In the genomic region with DNA sequence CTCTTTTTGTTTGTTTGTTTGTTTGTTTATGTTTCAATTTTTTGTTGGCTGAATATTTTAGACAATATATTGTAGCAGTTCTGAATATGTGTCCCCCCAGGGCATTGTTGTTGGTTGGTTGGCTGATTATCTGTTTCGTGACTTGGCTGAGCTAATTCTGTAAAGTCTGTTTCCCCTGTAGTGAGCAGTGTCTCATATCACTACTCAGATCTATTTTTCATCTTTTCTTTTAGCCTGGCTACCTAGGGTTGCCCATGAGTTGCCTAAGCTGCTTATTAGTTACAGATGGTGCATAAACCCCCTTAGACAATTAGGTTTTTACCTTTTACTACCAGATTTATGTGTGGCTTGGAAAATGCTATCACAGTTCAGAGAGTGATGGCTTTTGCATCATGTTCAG, we compare ENCODE assay signal across 22 cellular contexts. TPM values are rescaled to one million over a fixed set of nuclear protein-coding genes. Genes with fewer than 3 reads are reported as not detected.
DNase-seq lines count a peak whose midpoint lies in the region; ATAC-seq, FAIRE-seq and TF ChIP-seq lines count a peak whose summit lies in the region.
"Had no signal": no experiment of that assay in that cellular context is flagged by ENCODE, and none has a peak within 500 bp of the region (broad histone marks: within the 10 kb centered on the region; RNA-seq: fewer than 3 reads in every experiment).

No MANE protein-coding gene starts in this region.

- CTCF ChIA-PET in GM12878 (lab: Yijun Ruan, JAX) (interaction anchor here (1.9 to 3.4 kb wide), 2 partner anchors 15 to 22 kb away, joined by 6 to 13 read pairs; no protein-coding TSS in a partner anchor), PC-9 (lab: Charles Lee) (interaction anchor here (0.8 kb wide), 1 partner anchor 27 kb away, joined by 3 read pairs; no protein-coding TSS in a partner anchor)

- peaks cover 43% of the 10 kb centered on the region for H3F3A ChIP-seq in PC-9 (ENCODE audit: insufficient read depth, low read depth)

- no TSS peak for BruUV-seq in GM12878 (replicated peaks; lab: Mats Ljungman, UMichigan)
- BruUV-seq in PC-9 (replicated peaks; lab: Mats Ljungman, UMichigan), result no TSS peak

- DNase-seq in GM12864 (ENCODE audit: low read depth), result peak; percentile 37
- DNase-seq in GM12878 (ENCODE audit: low read depth, low spot score), result no peak
- DNase-seq in stimulated activated effector memory CD8-positive, alpha-beta T cell treated with anti-CD3 and anti-CD28 coated beads, Interleukin-12 subunit alpha, Interleukin-12 subunit beta, amount 100 ng/mL, for 72 hours (ENCODE audit: low spot score in 2 of 2), result no peak
- DNase-seq in PC-9, result no peak
- DNase-seq in NCI-H345 treated with DMSO at 0.1 percent for 48 hours (lab: John Stamatoyannopoulos, UW; ENCODE audit: unreplicated experiment), result no peak
- no peak for DNase-seq in upper lobe of left lung
- DNase-seq in epidermal melanocyte (ENCODE audit: insufficient read length, low spot score), result no peak
- DNase-seq: CD4-positive, CD25-positive, alpha-beta regulatory T cell; DMS 273 treated with DMSO at 0.1 percent for 48 hours; NCI-H1694 treated with DMSO at 0.1 percent for 48 hours; NCI-H2081 treated with DMSO at 0.1 percent for 48 hours; NCI-H2171 treated with DMSO at 0.1 percent for 48 hours; NCI-H446; NCI-H526 treated with DMSO at 0.1 percent for 48 hours; OCI-M1; RPMI8226; SHP77; T-helper 1 cell had no signal

- peaks cover 3 to 5% of the 10 kb centered on the region in 2 experiments; a peak in 3 of 4 replicates for H3K36me3 ChIP-seq in GM12878 (ENCODE audit: control insufficient read depth in 2 of 2, insufficient read depth in 2 of 2, low read length in 1 of 2)
- H3K36me3 ChIP-seq in PC-9 (ENCODE audit: low read depth), result no peaks in the 10 kb centered on the region
- H3K36me3 ChIP-seq in upper lobe of left lung, result no peaks in the 10 kb centered on the region
- H3K36me3 ChIP-seq: HAP-1 had no signal

- H3K4me2 ChIP-seq in GM12878 (ENCODE audit: control insufficient read depth, insufficient read depth) (0 out of 2 replicates have a peak overlapping the region, but pooled peaks have one; percentile 39), PC-9 (no peak overlapping the region)
- H3K4me2 ChIP-seq: GM23338 had no signal

- no peak for TF ChIP-seq EP300 in GM12878 (IDR thresholded peaks at IDR 0.05; ENCODE audit: borderline replicate concordance in 1 of 2, control insufficient read depth in 1 of 2, low read depth in 2 of 2, low read length in 2 of 2)
- TF ChIP-seq EP300 in upper lobe of left lung (IDR thresholded peaks at IDR 0.05), result no peak

- H3K27ac ChIP-seq in GM12878 (ENCODE audit: control insufficient read depth, insufficient read depth), result peak overlapping the region; percentile 40; the same call in 1 of the 2 replicates
- no peak overlapping the region for H3K27ac ChIP-seq in PC-9
- H3K27ac ChIP-seq in upper lobe of left lung, result no peak overlapping the region

- H3K79me2 ChIP-seq in GM12878 (ENCODE audit: control insufficient read depth, insufficient read depth, low read length) (peaks cover 14% of the 10 kb centered on the region), PC-9 (ENCODE audit: low read depth) (no peaks in the 10 kb centered on the region)

- H2AFZ ChIP-seq in GM12878 (ENCODE audit: control insufficient read depth, low read depth, low read length) (no peak overlapping the region), PC-9 (no peak overlapping the region)
- H2AFZ ChIP-seq: GM23338 had no signal

- H4K20me1 ChIP-seq in GM12878 (ENCODE audit: control insufficient read depth, insufficient read depth) (no peaks in the 10 kb centered on the region), PC-9 (ENCODE audit: insufficient read depth) (no peaks in the 10 kb centered on the region)

- intact Hi-C loops in GM12878 (cut with micrococcal nuclease; ENCODE audit: unreplicated experiment) (no loop called here), PC-9 (cut with micrococcal nuclease; ENCODE audit: unreplicated experiment) (no loop called here)

- WGBS in GM12878 (ENCODE audit: insufficient coverage, insufficient replicate concordance, low lambda C conversion rate, missing lambda C conversion rate), result 0% methylated on average over 1 of the region's 1 CpG
- WGBS in upper lobe of left lung, 2 donors, result 90 to 96% methylated on average over 1 of the region's 1 CpG

- peaks cover 20% of the 10 kb centered on the region for H3K4me1 ChIP-seq in GM12878 (ENCODE audit: control insufficient read depth, insufficient read depth, low read length)
- H3K4me1 ChIP-seq in PC-9 (replicated peaks; ENCODE audit: insufficient read depth), result peaks cover 40% of the 10 kb centered on the region
- H3K4me1 ChIP-seq in upper lobe of left lung, result peaks cover 12 to 23% (median 17%) of the 10 kb centered on the region in 4 donors
- H3K4me1 ChIP-seq: HAP-1 had no signal

- no peaks in the 10 kb centered on the region for H3K9me2 ChIP-seq in PC-9 (ENCODE audit: insufficient read depth)

- TF ChIP-seq POLR2A in GM12878 (IDR thresholded peaks at IDR 0.05; ENCODE audit: low read depth, low read length) (no peak), upper lobe of left lung (IDR thresholded peaks at IDR 0.05) (no peak)

- H3K4me3 ChIP-seq in GM12864 (ENCODE audit: low read depth, low read length), result no peak overlapping the region; the same call in 1 of the 2 replicates
- H3K4me3 ChIP-seq in GM12878, result peak overlapping the region; percentile 2
- H3K4me3 ChIP-seq in PC-9, result no peak overlapping the region
- H3K4me3 ChIP-seq in upper lobe of left lung, result no peak overlapping the region
- H3K4me3 ChIP-seq: GM23338, HAP-1 had no signal

- H3K27ac Mint-ChIP-seq in stimulated activated effector memory CD8-positive, alpha-beta T cell treated with anti-CD3 and anti-CD28 coated beads, Interleukin-12 subunit alpha, Interleukin-12 subunit beta, amount 100 ng/mL, for 72 hours, result no peak overlapping the region
- H3K27ac Mint-ChIP-seq: GM23338, IgD-negative memory B cell had no signal

- SMC1A ChIA-PET in GM12878 (lab: Charles Lee; ENCODE audit: uncharacterized antibody, unreplicated experiment), result interaction anchor here (0.7 to 0.9 kb wide), 2 partner anchors 23 to 35 kb away, joined by 3 read pairs; no protein-coding TSS in a partner anchor

- TF ChIP-seq RAD21 in GM12878 (IDR thresholded peaks at IDR 0.05; ENCODE audit: insufficient read depth, low read depth, low read length), result no peak

- H3K9ac ChIP-seq in GM12878 (ENCODE audit: control insufficient read depth, insufficient read depth, low read length), result no peak overlapping the region

- RAD21 ChIA-PET in GM12878 (lab: Charles Lee; ENCODE audit: unreplicated experiment), result interaction anchor here (1.0 to 2.6 kb wide), 2 partner anchors 17 to 23 kb away, joined by 3 to 9 read pairs; no protein-coding TSS in a partner anchor

- ATAC-seq in HG02610 (IDR thresholded peaks at IDR 0.05; ENCODE audit: unreplicated experiment) (peak; percentile 41), GM12878 (peak; percentile 84), upper lobe of left lung (ENCODE audit: low FRiP score in 2 of 2) (no peak)
- ATAC-seq in stimulated activated effector memory CD8-positive, alpha-beta T cell treated with anti-CD3 and anti-CD28 coated beads, Interleukin-12 subunit alpha, Interleukin-12 subunit beta, amount 100 ng/mL, for 72 hours, result peak; percentile 68
- ATAC-seq: GM23338 had no signal

- H3K9me3 ChIP-seq in GM12878 (replicated peaks; ENCODE audit: control insufficient read depth, insufficient read depth, low read length) (peaks cover 2% of the 10 kb centered on the region; the same call in 2 of the 3 replicates), PC-9 (ENCODE audit: insufficient read depth, low read depth) (peaks cover 6% of the 10 kb centered on the region), upper lobe of left lung (no peaks in the 10 kb centered on the region)
- H3K9me3 ChIP-seq: HAP-1 had no signal

- peaks cover 3% of the 10 kb centered on the region for H3K9me3 Mint-ChIP-seq in stimulated activated effector memory CD8-positive, alpha-beta T cell treated with anti-CD3 and anti-CD28 coated beads, Interleukin-12 subunit alpha, Interleukin-12 subunit beta, amount 100 ng/mL, for 72 hours
- H3K9me3 Mint-ChIP-seq: GM23338 had no signal

- no peak for FAIRE-seq in GM12878 (lab: Jason Lieb, UNC)

- POLR2A ChIA-PET in GM12878 (lab: Charles Lee), result no interaction called here
- POLR2A ChIA-PET in PC-9 (lab: Charles Lee; ENCODE audit: unreplicated experiment), result interaction anchor here (0.6 kb wide), 1 partner anchor 195 kb away, joined by 7 read pairs; no protein-coding TSS in a partner anchor

- in situ Hi-C loops in GM12878 (cut with MboI), result no loop called here

- no peak for TF ChIP-seq CTCF in GM12864 (IDR thresholded peaks at IDR 0.05; ENCODE audit: low read depth, low read length, missing control alignments)
- TF ChIP-seq CTCF in GM12878 (IDR thresholded peaks at IDR 0.05 in 2 of 3, conservative IDR thresholded peaks at IDR 0.05 in 1 of 3; ENCODE audit: control insufficient read depth in 2 of 3, extremely low read depth in 1 of 3, insufficient read depth in 1 of 3, low read depth in 3 of 3, low read length in 3 of 3), result no peak
- TF ChIP-seq CTCF in PC-9 (conservative IDR thresholded peaks at IDR 0.05), result no peak
- no peak for TF ChIP-seq CTCF in upper lobe of left lung (IDR thresholded peaks at IDR 0.05)

- H3K4me3 Mint-ChIP-seq in stimulated activated effector memory CD8-positive, alpha-beta T cell treated with anti-CD3 and anti-CD28 coated beads, Interleukin-12 subunit alpha, Interleukin-12 subunit beta, amount 100 ng/mL, for 72 hours, result no peak overlapping the region
- H3K4me3 Mint-ChIP-seq: CD4-positive, CD25-positive, alpha-beta regulatory T cell; GM23338; IgD-negative memory B cell had no signal

- no peaks in the 10 kb centered on the region for H3K36me3 Mint-ChIP-seq in stimulated activated effector memory CD8-positive, alpha-beta T cell treated with anti-CD3 and anti-CD28 coated beads, Interleukin-12 subunit alpha, Interleukin-12 subunit beta, amount 100 ng/mL, for 72 hours
- H3K36me3 Mint-ChIP-seq: CD4-positive, CD25-positive, alpha-beta regulatory T cell; IgD-negative memory B cell had no signal

- no peaks in the 10 kb centered on the region for H3K27me3 ChIP-seq in GM12878 (replicated peaks in 1 of 2; ENCODE audit: control insufficient read depth in 2 of 2, insufficient read depth in 2 of 2, low read length in 1 of 2)
- H3K27me3 ChIP-seq in PC-9 (ENCODE audit: insufficient read depth, low read depth), result no peaks in the 10 kb centered on the region
- no peaks in the 10 kb centered on the region for H3K27me3 ChIP-seq in upper lobe of left lung

- H3K4me1 Mint-ChIP-seq in stimulated activated effector memory CD8-positive, alpha-beta T cell treated with anti-CD3 and anti-CD28 coated beads, Interleukin-12 subunit alpha, Interleukin-12 subunit beta, amount 100 ng/mL, for 72 hours, result no peaks in the 10 kb centered on the region

RNA-seq across cellular contexts. Expression of gene CFAP57, which starts 32.3 kb away (rescaled TPM):
- total RNA-seq in GM12878 (2013; cell fraction: nucleolus; rRNA removed), result 11.4 and 13.2 TPM in 2 replicates
- 0.54 and 0.56 TPM in 2 replicates for total RNA-seq in GM12878 (2014; rRNA removed)
- 0.88 and 1.4 TPM in 2 replicates for total RNA-seq in GM12878 (2014; rRNA removed; fragmentation: Illumina TruSeq; extraction: Trizol)
- 0.77 and 1.2 TPM in 2 replicates for total RNA-seq in GM12878 (2021)
- polyA plus RNA-seq in GM12878 (2011; ENCODE audit: low read depth), result 1.9 TPM
- 4.8 and 6.2 TPM in 2 replicates for polyA plus RNA-seq in GM12878 (2011; rRNA removed)
- polyA plus RNA-seq in GM12878 (2011; cell fraction: cytosol; rRNA removed), result 2.8 and 3.3 TPM in 2 replicates
- 6.6 and 8.4 TPM in 2 replicates for polyA plus RNA-seq in GM12878 (2011; cell fraction: nucleus; rRNA removed)
- polyA plus RNA-seq in GM12878 (2012), result 2.2 and 3.0 TPM in 2 replicates
- 1.3 and 1.6 TPM in 2 replicates for polyA plus RNA-seq in GM12878 (2014; fragmentation: Illumina TruSeq; extraction: Trizol)
- under 1 TPM; 0.45 to 0.60 TPM for polyA plus RNA-seq in GM12878 (2014; fragmentation: Nextera tagmentation; extraction: Ambion mirVana)
- 1.0 and 1.3 TPM in 2 replicates for polyA plus RNA-seq in GM12878 (2014; rRNA removed)
- polyA plus RNA-seq in GM12878 (2016; fragmentation: Nextera tagmentation; extraction: Ambion mirVana), result 1 to 10 TPM; 1.8 to 2.1 TPM
- 5.2 and 6.4 TPM in 2 replicates for polyA minus RNA-seq in GM12878 (2011; rRNA and poly(A)+ RNA removed)
- polyA minus RNA-seq in GM12878 (2011; cell fraction: cytosol; rRNA and poly(A)+ RNA removed), result 1.2 and 1.9 TPM in 2 replicates
- 3.0 and 4.8 TPM in 2 replicates for polyA minus RNA-seq in GM12878 (2011; cell fraction: nucleus; rRNA and poly(A)+ RNA removed)
- 1.6 and 1.7 TPM in 2 replicates for total RNA-seq in PC-9 (2021)
- 10 to 100 TPM in 1 of 6 donors, 1 to 10 TPM in 4, under 1 TPM in 1; 0.37 to 23.1 (median 3.7) TPM for total RNA-seq in upper lobe of left lung
- total RNA-seq: CD4-positive, CD25-positive, alpha-beta regulatory T cell had no signal

RNA-seq across cellular contexts. Expression of gene EBNA1BP2, which starts 32.3 kb away (rescaled TPM):
- total RNA-seq in GM12878 (2013; cell fraction: nucleolus; rRNA removed), result 40.5 and 43.0 TPM in 2 replicates
- 132 and 135 TPM in 2 replicates for total RNA-seq in GM12878 (2014; rRNA removed)
- 142 and 156 TPM in 2 replicates for total RNA-seq in GM12878 (2014; rRNA removed; fragmentation: Illumina TruSeq; extraction: Trizol)
- 97.7 and 104 TPM in 2 replicates for total RNA-seq in GM12878 (2021)
- 34.1 TPM for polyA plus RNA-seq in GM12878 (2011; ENCODE audit: low read depth)
- 66.8 and 71.9 TPM in 2 replicates for polyA plus RNA-seq in GM12878 (2011; rRNA removed)
- polyA plus RNA-seq in GM12878 (2011; cell fraction: cytosol; rRNA removed), result 55.4 and 75.2 TPM in 2 replicates
- 57.8 and 73.0 TPM in 2 replicates for polyA plus RNA-seq in GM12878 (2011; cell fraction: nucleus; rRNA removed)
- 53.1 and 61.6 TPM in 2 replicates for polyA plus RNA-seq in GM12878 (2012)
- 171 and 173 TPM in 2 replicates for polyA plus RNA-seq in GM12878 (2014; fragmentation: Illumina TruSeq; extraction: Trizol)
- 100 to 1,000 TPM in 1 of 2 experiments, 10 to 100 TPM in 1; 57.5 to 114 TPM for polyA plus RNA-seq in GM12878 (2014; fragmentation: Nextera tagmentation; extraction: Ambion mirVana)
- 121 and 131 TPM in 2 replicates for polyA plus RNA-seq in GM12878 (2014; rRNA removed)
- 100 to 1,000 TPM; 275 TPM for polyA plus RNA-seq in GM12878 (2016; fragmentation: Nextera tagmentation; extraction: Ambion mirVana)
- polyA minus RNA-seq in GM12878 (2011; rRNA and poly(A)+ RNA removed), result 31.5 and 37.5 TPM in 2 replicates
- 15.0 and 15.9 TPM in 2 replicates for polyA minus RNA-seq in GM12878 (2011; cell fraction: cytosol; rRNA and poly(A)+ RNA removed)
- polyA minus RNA-seq in GM12878 (2011; cell fraction: nucleus; rRNA and poly(A)+ RNA removed), result 33.1 and 54.8 TPM in 2 replicates
- total RNA-seq in PC-9 (2021), result 151 and 153 TPM in 2 replicates
- total RNA-seq in upper lobe of left lung, result 10 to 100 TPM; 30.6 to 72.8 (median 45.8) TPM

Comparison
In these comparisons a context has a peak if more than half of its experiments do, and no peak if none do; other contexts are left out.
1. ATAC-seq: peak in HG02610 (single experiment), GM12878 (single experiment) and stimulated activated effector memory CD8-positive, alpha-beta T cell treated with anti-CD3 and anti-CD28 coated beads, Interleukin-12 subunit alpha, Interleukin-12 subunit beta, amount 100 ng/mL, for 72 hours (single experiment); none in upper lobe of left lung (0 of 2).